ENCODE assay signal across 14 cellular contexts in genomic region chr20:43658723-43659419, GRCh38. TPM values are rescaled to one million over a fixed set of nuclear protein-coding genes. Genes with fewer than 3 reads are reported as not detected.
DNase-seq lines count a peak whose midpoint lies in the region; ATAC-seq and TF ChIP-seq lines count a peak whose summit lies in the region.
"Had no signal": no experiment of that assay in that cellular context is flagged by ENCODE, and none has a peak within 500 bp of the region (broad histone marks: within the 10 kb centered on the region; RNA-seq: fewer than 3 reads in every experiment).

No MANE protein-coding gene starts in this region.

- no peak for ATAC-seq in GM19463 (IDR thresholded peaks at IDR 0.05; ENCODE audit: unreplicated experiment)
- ATAC-seq: Right ventricle myocardium inferior had no signal

- no peak overlapping the region for H3K4me3 Mint-ChIP-seq in activated CD4-positive, alpha-beta T cell treated with anti-CD3 and anti-CD28 coated beads, Interleukin-2, amount 10 ng/mL, durations not matched to agents 24 days and 14 days
- H3K4me3 Mint-ChIP-seq in activated naive CD8-positive, alpha-beta T cell treated with anti-CD3 and anti-CD28 coated beads for 36 hours, result peak overlapping the region; percentile 29
- H3K4me3 Mint-ChIP-seq in neural crest cell, result peak overlapping the region; percentile 93

- in situ Hi-C loops in KBM-7 (cut with MboI; ENCODE audit: low pct_unique_long_range_greater_than_20kb, low sequenced_read_pairs), result no loop called here

- no peaks in the 10 kb centered on the region for H3K9me3 Mint-ChIP-seq in activated CD4-positive, alpha-beta T cell treated with anti-CD3 and anti-CD28 coated beads, Interleukin-2, amount 10 ng/mL, durations not matched to agents 24 days and 14 days
- H3K9me3 Mint-ChIP-seq in activated naive CD8-positive, alpha-beta T cell treated with anti-CD3 and anti-CD28 coated beads for 36 hours, result no peaks in the 10 kb centered on the region
- no peaks in the 10 kb centered on the region for H3K9me3 Mint-ChIP-seq in neural crest cell

- DNase-seq in activated CD4-positive, alpha-beta T cell treated with anti-CD3 and anti-CD28 coated beads for 48 hours, result peak; percentile 17
- DNase-seq in activated CD4-positive, alpha-beta T cell treated with anti-CD3 and anti-CD28 coated beads, Interleukin-2, amount 10 ng/mL, durations not matched to agents 24 days and 14 days, result no peak
- DNase-seq in KBM-7, result peak; percentile 51
- DNase-seq in activated naive CD8-positive, alpha-beta T cell treated with anti-CD3 and anti-CD28 coated beads for 36 hours, result no peak
- DNase-seq in neural crest cell (ENCODE audit: low read depth, low spot score), result no peak
- no peak for DNase-seq in COLO829 (ENCODE audit: low spot score)
- DNase-seq in activated T-cell treated with anti-CD3 and anti-CD28 coated beads for 4 hours, result no peak
- DNase-seq: anterior cingulate cortex, foreskin melanocyte, mucosa of descending colon, NCI-H1417, NCI-H524 treated with DMSO at 0.1 percent for 48 hours had no signal

- no peaks in the 10 kb centered on the region for H3K27me3 Mint-ChIP-seq in activated CD4-positive, alpha-beta T cell treated with anti-CD3 and anti-CD28 coated beads, Interleukin-2, amount 10 ng/mL, durations not matched to agents 24 days and 14 days
- no peaks in the 10 kb centered on the region for H3K27me3 Mint-ChIP-seq in activated naive CD8-positive, alpha-beta T cell treated with anti-CD3 and anti-CD28 coated beads for 36 hours
- H3K27me3 Mint-ChIP-seq in neural crest cell (ENCODE audit: low read depth), result peaks cover 7% of the 10 kb centered on the region

- no peaks in the 10 kb centered on the region for H3K36me3 Mint-ChIP-seq in activated CD4-positive, alpha-beta T cell treated with anti-CD3 and anti-CD28 coated beads, Interleukin-2, amount 10 ng/mL, durations not matched to agents 24 days and 14 days (ENCODE audit: low read depth)
- no peaks in the 10 kb centered on the region for H3K36me3 Mint-ChIP-seq in activated naive CD8-positive, alpha-beta T cell treated with anti-CD3 and anti-CD28 coated beads for 36 hours
- H3K36me3 Mint-ChIP-seq in neural crest cell (ENCODE audit: low read depth), result no peaks in the 10 kb centered on the region

- intact Hi-C loops in activated CD4-positive, alpha-beta T cell treated with anti-CD3 and anti-CD28 coated beads, Interleukin-2, amount 10 ng/mL, durations not matched to agents 24 days and 14 days (cut with micrococcal nuclease), result no loop called here

- H3K27ac Mint-ChIP-seq in activated CD4-positive, alpha-beta T cell treated with anti-CD3 and anti-CD28 coated beads, Interleukin-2, amount 10 ng/mL, durations not matched to agents 24 days and 14 days, result no peak overlapping the region
- peak overlapping the region; percentile 54 for H3K27ac Mint-ChIP-seq in activated naive CD8-positive, alpha-beta T cell treated with anti-CD3 and anti-CD28 coated beads for 36 hours
- no peak overlapping the region for H3K27ac Mint-ChIP-seq in neural crest cell (ENCODE audit: unreplicated experiment)

- peaks cover 8% of the 10 kb centered on the region for H3K4me1 Mint-ChIP-seq in activated CD4-positive, alpha-beta T cell treated with anti-CD3 and anti-CD28 coated beads, Interleukin-2, amount 10 ng/mL, durations not matched to agents 24 days and 14 days
- peaks cover 9% of the 10 kb centered on the region for H3K4me1 Mint-ChIP-seq in activated naive CD8-positive, alpha-beta T cell treated with anti-CD3 and anti-CD28 coated beads for 36 hours
- peaks cover 14% of the 10 kb centered on the region for H3K4me1 Mint-ChIP-seq in neural crest cell

- TF ChIP-seq CTCF in neural crest cell (conservative IDR thresholded peaks at IDR 0.05), result peak; percentile 28

RNA-seq across cellular contexts. Expression of gene MYBL2, which starts 8.0 kb away (rescaled TPM):
- 108 and 110 TPM in 2 replicates for total RNA-seq in activated CD4-positive, alpha-beta T cell treated with anti-CD3 and anti-CD28 coated beads, Interleukin-2, amount 10 ng/mL, durations not matched to agents 24 days and 14 days
- total RNA-seq in activated naive CD8-positive, alpha-beta T cell treated with anti-CD3 and anti-CD28 coated beads for 36 hours, result 100 to 1,000 TPM; 139 to 140 TPM
- 124 TPM in 2 replicates for total RNA-seq in neural crest cell

Comparison
In these comparisons a context has a peak if more than half of its experiments do, and no peak if none do; other contexts are left out.
1. DNase-seq: peak in activated CD4-positive, alpha-beta T cell treated with anti-CD3 and anti-CD28 coated beads for 48 hours (single experiment) and KBM-7 (single experiment); none in activated CD4-positive, alpha-beta T cell treated with anti-CD3 and anti-CD28 coated beads, Interleukin-2, amount 10 ng/mL, durations not matched to agents 24 days and 14 days (single experiment), activated naive CD8-positive, alpha-beta T cell treated with anti-CD3 and anti-CD28 coated beads for 36 hours (single experiment), neural crest cell (single experiment), COLO829 (single experiment) and activated T-cell treated with anti-CD3 and anti-CD28 coated beads for 4 hours (single experiment).